8 cellular contexts compared by ENCODE assay signal in genomic region chrX:124098089-124098488, GRCh38.
DNase-seq lines count a peak whose midpoint lies in the region; ATAC-seq and TF ChIP-seq lines count a peak whose summit lies in the region.

No MANE protein-coding gene starts in this region.

- H3K9me3 ChIP-seq in SK-N-SH = no peaks in the 10 kb centered on the region
- no peaks in the 10 kb centered on the region for H3K9me3 ChIP-seq in tibial nerve

- H3K4me2 ChIP-seq in SK-N-SH = no peak overlapping the region

- H3K4me3 ChIP-seq in HFF-Myc (replicated peaks; ENCODE audit: low read depth, low read length) = no peak overlapping the region
- no peak overlapping the region for H3K4me3 ChIP-seq in SK-N-SH (ENCODE audit: low read depth in 2 of 2, low read length in 1 of 2)
- H3K4me3 ChIP-seq in tibial nerve = no peak overlapping the region

- no peak overlapping the region for H2AFZ ChIP-seq in SK-N-SH (ENCODE audit: low read depth)

- H4K20me1 ChIP-seq in SK-N-SH (ENCODE audit: insufficient read depth) = no peaks in the 10 kb centered on the region

- TF ChIP-seq EP300 in SK-N-SH (IDR thresholded peaks at IDR 0.05; ENCODE audit: borderline replicate concordance in 1 of 2, low read depth in 1 of 2, low read length in 1 of 2) (no peak), tibial nerve (IDR thresholded peaks at IDR 0.05) (no peak)

- no peaks in the 10 kb centered on the region for H3K9me2 ChIP-seq in SK-N-SH

- peak; percentile 13 for TF ChIP-seq CTCF in HFF-Myc (IDR thresholded peaks at IDR 0.05; ENCODE audit: low read depth, low read length, missing control alignments)
- peak; percentile 80 for TF ChIP-seq CTCF in SK-N-SH (IDR thresholded peaks at IDR 0.05)
- peak; percentile 61 for TF ChIP-seq CTCF in foreskin keratinocyte (conservative IDR thresholded peaks at IDR 0.05)
- peak; percentile 34 to 64 (median 36) for TF ChIP-seq CTCF in tibial nerve (IDR thresholded peaks at IDR 0.05)

- H3K4me1 ChIP-seq in SK-N-SH (ENCODE audit: control insufficient read depth in 1 of 2, insufficient read depth in 2 of 2, low read depth in 1 of 2, low read length in 1 of 2) = no peaks in the 10 kb centered on the region
- H3K4me1 ChIP-seq in foreskin keratinocyte = no peaks in the 10 kb centered on the region
- no peaks in the 10 kb centered on the region for H3K4me1 ChIP-seq in tibial nerve

- no peaks in the 10 kb centered on the region for H3K79me2 ChIP-seq in SK-N-SH (ENCODE audit: insufficient read depth)

- POLR2A ChIA-PET in SK-N-SH (lab: Yijun Ruan, JAX) = no interaction called here

- TF ChIP-seq RAD21 in SK-N-SH (IDR thresholded peaks at IDR 0.05; ENCODE audit: low read length) = peak; percentile 53

- H3K27me3 ChIP-seq in SK-N-SH (ENCODE audit: insufficient read depth) (no peaks in the 10 kb centered on the region), foreskin keratinocyte (no peaks in the 10 kb centered on the region), tibial nerve (no peaks in the 10 kb centered on the region)

- no peaks in the 10 kb centered on the region for H3F3A ChIP-seq in SK-N-SH (replicated peaks; ENCODE audit: insufficient read depth)

- DNase-seq in DMS 273 (lab: John Stamatoyannopoulos, UW; ENCODE audit: unreplicated experiment) = peak; percentile 40
- DNase-seq in HFF-Myc (ENCODE audit: extremely low read depth, low read depth) = peak; percentile 3
- DNase-seq in SK-N-SH = peak; percentile 16
- peak in 1 of 2 donors; percentile 3 for DNase-seq in foreskin keratinocyte
- DNase-seq in tibial nerve (ENCODE audit: low spot score in 2 of 2) = no peak
- no peak for DNase-seq in islet precursor cell
- no peak for DNase-seq in GOT3 (lab: John Stamatoyannopoulos, UW)

- CTCF ChIA-PET in SK-N-SH (lab: Yijun Ruan, JAX) = interaction anchor here (0.6 to 2.1 kb wide), 12 partner anchors 8 to 139 kb away, joined by 3 to 8 read pairs (median 4); no protein-coding TSS in a partner anchor

- no peak overlapping the region for H3K27ac ChIP-seq in SK-N-SH (ENCODE audit: low read depth in 2 of 2, low read length in 1 of 2)
- no peak overlapping the region for H3K27ac ChIP-seq in foreskin keratinocyte
- H3K27ac ChIP-seq in tibial nerve = no peak overlapping the region

- ATAC-seq in foreskin keratinocyte = no peak
- no peak for ATAC-seq in GM18858 (IDR thresholded peaks at IDR 0.05; ENCODE audit: unreplicated experiment)

- H3K9ac ChIP-seq in SK-N-SH = no peak overlapping the region

- peaks cover 30 to 39% of the 10 kb centered on the region in 2 experiments for H3K36me3 ChIP-seq in SK-N-SH (replicated peaks in 1 of 2; ENCODE audit: control insufficient read depth in 1 of 2, insufficient read depth in 2 of 2, low read length in 1 of 2)
- H3K36me3 ChIP-seq in tibial nerve = peaks cover 0 to 20% (median 0%) of the 10 kb centered on the region in 3 donors

- no peak for TF ChIP-seq POLR2A in tibial nerve (IDR thresholded peaks at IDR 0.05)

TF ChIP-seq in SK-N-SH, 30 proteins besides CTCF, POLR2A, EP300 and RAD21:
- TF ChIP-seq SMC3 (IDR thresholded peaks at IDR 0.05; ENCODE audit: low read depth, low read length) (peak; percentile 19; the same call in 1 of the 2 replicates), TAF1 (IDR thresholded peaks at IDR 0.05; ENCODE audit: borderline replicate concordance, low read depth, low read length) (no peak)

Comparison
In these comparisons a context has a peak if more than half of its experiments do, and no peak if none do; other contexts are left out.
1. DNase-seq: peak in DMS 273 (single experiment), HFF-Myc (single experiment) and SK-N-SH (single experiment); none in tibial nerve (0 of 2), islet precursor cell (single experiment) and GOT3 (single experiment).
2. CTCF ChIP-seq: peak in every context shown above with its lines; median percentile 80 in SK-N-SH; 61 in foreskin keratinocyte; 36 in tibial nerve; 13 in HFF-Myc.